In genomic region chr22:32672542-32672941, GRCh38 we compare ENCODE assay signal across 19 cellular contexts.
"Had no signal": no experiment of that assay in that cellular context is flagged by ENCODE, and none has a peak within 500 bp of the region (broad histone marks: within the 10 kb centered on the region; RNA-seq: fewer than 3 reads in every experiment).

No MANE protein-coding gene starts in this region.

- H3K9me3 ChIP-seq: MG63, SK-N-SH had no signal

- DNase-seq: Karpas-422, KG1, MG63, NCI-H1092, NCI-H1436, NCI-H187, NCI-H2029, NCI-H2081 treated with DMSO at 0.1 percent for 48 hours, NCI-H2171, NCI-H226, NCI-H446, NCI-H510A, NCI-H524 treated with DMSO at 0.1 percent for 48 hours, NCI-H69, NCI-H774, Right ventricle myocardium superior, RPMI8226, SIG-M5, SK-N-SH had no signal

- H3K27me3 ChIP-seq: MG63 had no signal

- H3K9ac ChIP-seq: SK-N-SH had no signal

- H3K4me3 ChIP-seq: MG63 had no signal

- H3K4me2 ChIP-seq: SK-N-SH had no signal

- H3K36me3 ChIP-seq: MG63 had no signal
